Comparison of ENCODE assay signal across 13 cellular contexts in the genomic region with DNA sequence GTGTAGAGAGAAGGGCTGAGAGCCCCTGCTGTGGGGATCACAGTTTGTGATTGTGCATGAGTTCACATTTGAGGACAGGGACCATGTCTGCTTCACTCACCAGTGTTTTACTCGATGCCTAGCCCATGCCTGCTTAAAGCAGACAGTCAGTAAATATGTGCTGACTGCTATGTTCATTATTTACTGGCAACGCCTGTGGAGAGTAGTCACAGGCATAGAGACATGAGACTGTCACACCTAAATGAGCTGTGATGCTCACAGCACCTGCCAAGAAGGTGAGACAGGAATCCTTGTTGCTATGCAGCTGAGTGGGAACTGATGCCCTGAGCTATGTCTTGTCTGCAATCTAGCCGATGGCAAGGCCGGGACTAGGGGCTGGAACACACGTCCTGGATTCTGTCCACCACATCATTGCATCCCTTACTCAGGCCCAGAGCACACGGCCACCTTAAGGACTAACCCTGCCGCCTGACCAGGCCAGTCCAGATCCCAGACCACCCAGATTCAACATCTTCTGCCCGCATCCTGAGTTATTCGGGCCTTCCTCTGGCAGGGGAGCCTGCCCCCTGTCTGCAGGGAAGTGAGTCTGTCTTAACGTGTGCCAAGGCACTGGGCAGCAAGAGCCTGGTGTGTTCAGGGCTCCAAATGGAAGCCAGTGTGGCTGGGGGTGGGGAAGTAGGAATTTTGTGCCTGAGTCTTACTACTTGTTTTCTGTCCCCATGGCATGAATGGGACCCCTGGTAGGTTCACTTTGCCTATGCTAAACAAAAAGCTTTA. TPM values are rescaled to one million over a fixed set of nuclear protein-coding genes. Genes with fewer than 3 reads are reported as not detected.
DNase-seq lines count a peak whose midpoint lies in the region; ATAC-seq, FAIRE-seq and TF ChIP-seq lines count a peak whose summit lies in the region.
"Had no signal": no experiment of that assay in that cellular context is flagged by ENCODE, and none has a peak within 500 bp of the region (broad histone marks: within the 10 kb centered on the region; RNA-seq: fewer than 3 reads in every experiment).

No MANE protein-coding gene starts in this region.

- H3K4me1 ChIP-seq in stomach = peaks cover 0 to 16% (median 12%) of the 10 kb centered on the region in 4 donors

- ATAC-seq in HG03460 (IDR thresholded peaks at IDR 0.05; ENCODE audit: unreplicated experiment) = no peak

- 59 to 74% (median 66%) methylated on average over 8 to 10 of the region's 10 CpGs for WGBS in stomach, 5 donors

- TF ChIP-seq CTCF in AG09319 (IDR thresholded peaks at IDR 0.05; ENCODE audit: low read depth, low read length) (peak; percentile 10), bronchial epithelial cell (IDR thresholded peaks at IDR 0.05; ENCODE audit: insufficient read depth, low read length, severe bottlenecking) (peak; percentile 21), stomach (IDR thresholded peaks at IDR 0.05) (peak in 1 of 7 experiments; percentile 11)

- no peak for TF ChIP-seq EP300 in stomach (IDR thresholded peaks at IDR 0.05)

- H3K27me3 ChIP-seq in bronchial epithelial cell (ENCODE audit: control insufficient read depth, insufficient read depth, low read length) (peaks cover 4% of the 10 kb centered on the region), stomach (peaks cover 0 to 3% (median 0%) of the 10 kb centered on the region in 3 donors)
- H3K27me3 ChIP-seq: MG63 had no signal

- H3K36me3 ChIP-seq in bronchial epithelial cell (ENCODE audit: control insufficient read depth, insufficient read depth, low read length) (no peaks in the 10 kb centered on the region), stomach (peaks cover 0 to 6% (median 0%) of the 10 kb centered on the region in 4 donors)
- H3K36me3 ChIP-seq: MG63 had no signal

- no peaks in the 10 kb centered on the region for H3K9me3 ChIP-seq in stomach
- H3K9me3 ChIP-seq: MG63 had no signal

- no peak overlapping the region for H3K27ac ChIP-seq in stomach
- H3K27ac ChIP-seq: C4-2B had no signal

- DNase-seq in AG09319 (ENCODE audit: extremely low read depth, low read depth) (no peak), HCEC 1CT (peak; percentile 5), bronchial epithelial cell (ENCODE audit: low read depth) (no peak), lung microvascular endothelial cell (ENCODE audit: low read depth in 2 of 2) (peak; percentile 56 to 72), stomach (no peak), COLO829 (ENCODE audit: low spot score) (no peak), NCI-H146 treated with DMSO at 0.1 percent for 48 hours (lab: John Stamatoyannopoulos, UW; ENCODE audit: unreplicated experiment) (no peak)
- DNase-seq: activated CD4-positive, alpha-beta T cell treated with anti-CD3 and anti-CD28 coated beads, Interleukin-2, amount 10 ng/mL, durations not matched to agents 7 days and 5 days; activated effector memory CD4-positive, alpha-beta T cell treated with Interleukin-2 at 50 U/mL for 16 hours; MG63; NCI-H446 had no signal

- no peak overlapping the region for H3K4me3 ChIP-seq in bronchial epithelial cell (ENCODE audit: low read depth, low read length)
- no peak overlapping the region for H3K4me3 ChIP-seq in stomach
- H3K4me3 ChIP-seq: MG63 had no signal

- TF ChIP-seq POLR2A in stomach (IDR thresholded peaks at IDR 0.05) = no peak

- intact Hi-C loops in stomach (cut with DNase I; ENCODE audit: low total_unique reads) = no loop called here

- no peak for FAIRE-seq in bronchial epithelial cell (lab: Jason Lieb, UNC)

RNA-seq across cellular contexts. Expression of a gene that starts 44.8 kb away (rescaled TPM):
- total RNA-seq in bronchial epithelial cell (not detected in 2 replicates), lung microvascular endothelial cell (74.3 and 86.1 TPM in 2 replicates), stomach (10 to 100 TPM in 3 of 5 donors, 1 to 10 TPM in 2; 1.2 to 34.1 (median 13.3) TPM)
- 1 to 10 TPM; 2.7 to 9.5 (median 8.5) TPM for polyA plus RNA-seq in stomach

Comparison
In these comparisons a context has a peak if more than half of its experiments do, and no peak if none do; other contexts are left out.
1. DNase-seq: peak in HCEC 1CT (single experiment) and lung microvascular endothelial cell (2 of 2); none in AG09319 (single experiment), bronchial epithelial cell (single experiment), stomach (single experiment), COLO829 (single experiment) and NCI-H146 treated with DMSO at 0.1 percent for 48 hours (single experiment).